1 cellular context compared by ENCODE assay signal in the genomic region with DNA sequence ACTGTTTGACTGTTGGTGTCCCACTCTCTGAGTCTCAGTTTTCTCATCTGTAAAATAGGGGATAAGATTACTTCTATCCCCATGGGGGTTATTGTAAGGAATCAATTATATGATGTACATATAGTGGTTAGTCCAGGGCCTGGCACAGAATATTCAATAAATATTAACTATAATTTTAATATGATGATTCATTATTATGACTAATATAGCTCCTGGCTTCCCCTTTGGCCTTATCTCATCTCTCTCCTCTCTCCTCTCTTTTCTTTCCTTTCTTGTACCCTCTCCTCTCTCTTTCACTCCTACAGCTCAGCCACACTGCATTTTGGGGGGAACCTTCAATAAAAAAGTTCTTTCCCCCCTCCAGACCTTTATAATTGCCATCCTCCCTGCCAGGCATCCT.
TF ChIP-seq lines count a peak whose summit lies in the region.

No MANE protein-coding gene starts in this region.

TF ChIP-seq in SK-N-SH, 30 proteins besides CTCF, POLR2A, EP300 and RAD21 (continued from another document):
- no peak for TF ChIP-seq IRF3 (IDR thresholded peaks at IDR 0.05; ENCODE audit: low read depth, low read length)
- no peak for TF ChIP-seq YY1 (IDR thresholded peaks at IDR 0.05; ENCODE audit: low read depth)
